ENCODE assay signal across 12 cellular contexts in genomic region chr1:52567943-52568342, GRCh38. TPM values are rescaled to one million over a fixed set of nuclear protein-coding genes. Genes with fewer than 3 reads are reported as not detected.
DNase-seq lines count a peak whose midpoint lies in the region; ATAC-seq, FAIRE-seq and TF ChIP-seq lines count a peak whose summit lies in the region.
"Had no signal": no experiment of that assay in that cellular context is flagged by ENCODE, and none has a peak within 500 bp of the region (broad histone marks: within the 10 kb centered on the region; RNA-seq: fewer than 3 reads in every experiment).

No MANE protein-coding gene starts in this region.

- no peaks in the 10 kb centered on the region for H3K27me3 ChIP-seq in breast epithelium
- H3K27me3 ChIP-seq in HepG2 (ENCODE audit: control insufficient read depth in 1 of 2, insufficient read depth in 2 of 2, low read length in 2 of 2): no peaks in the 10 kb centered on the region; a peak in 1 of 5 replicates
- H3K27me3 ChIP-seq in body of pancreas: no peaks in the 10 kb centered on the region
- H3K27me3 ChIP-seq: right lobe of liver had no signal

- H3K4me3 Mint-ChIP-seq in MCF 10A (ENCODE audit: unreplicated experiment): no peak overlapping the region
- H3K4me3 Mint-ChIP-seq in activated B cell treated with CpG ODN at 0.5 μM for 24 hours: no peak overlapping the region
- no peak overlapping the region for H3K4me3 Mint-ChIP-seq in activated CD4-positive, alpha-beta memory T cell treated with anti-CD3 and anti-CD28 coated beads for 36 hours
- H3K4me3 Mint-ChIP-seq: activated naive CD4-positive, alpha-beta T cell treated with anti-CD3 and anti-CD28 coated beads for 36 hours had no signal

- ATAC-seq in activated B cell treated with CpG ODN at 0.5 μM for 24 hours (ENCODE audit: low read depth) (no peak), HepG2 (peak; percentile 29; the same call in 1 of the 3 replicates), body of pancreas (no peak), GM21526 (IDR thresholded peaks at IDR 0.05; ENCODE audit: low FRiP score, unreplicated experiment) (no peak)

- H3K79me2 ChIP-seq in HepG2 (ENCODE audit: insufficient read depth, low read length): no peaks in the 10 kb centered on the region

- H3K4me2 ChIP-seq in HepG2 (ENCODE audit: low read depth, low read length): no peak overlapping the region

- H3K36me3 Mint-ChIP-seq in MCF 10A (ENCODE audit: insufficient read depth, unreplicated experiment): no peaks in the 10 kb centered on the region
- no peaks in the 10 kb centered on the region for H3K36me3 Mint-ChIP-seq in activated B cell treated with CpG ODN at 0.5 μM for 24 hours (ENCODE audit: low read depth)
- H3K36me3 Mint-ChIP-seq in activated CD4-positive, alpha-beta memory T cell treated with anti-CD3 and anti-CD28 coated beads for 36 hours: no peaks in the 10 kb centered on the region

- WGBS in HepG2 (ENCODE audit: low lambda C conversion rate): 34% methylated on average over 5 of the region's 5 CpGs
- 59% methylated on average over 5 of the region's 5 CpGs for WGBS in body of pancreas, 2 donors

- H3K27ac ChIP-seq in breast epithelium (no peak overlapping the region), HepG2 (ENCODE audit: extremely low read length, insufficient read depth, low read length) (no peak overlapping the region), body of pancreas (no peak overlapping the region)
- H3K27ac ChIP-seq: right lobe of liver had no signal

- no peak overlapping the region for H3K9ac ChIP-seq in HepG2 (ENCODE audit: insufficient read depth, low read depth, low read length)

- H3K9me3 ChIP-seq in breast epithelium (no peaks in the 10 kb centered on the region), HepG2 (ENCODE audit: low read length) (no peaks in the 10 kb centered on the region), body of pancreas (no peaks in the 10 kb centered on the region)
- H3K9me3 ChIP-seq: right lobe of liver had no signal

- no peaks in the 10 kb centered on the region for H3K27me3 Mint-ChIP-seq in MCF 10A (ENCODE audit: insufficient read depth, unreplicated experiment)
- H3K27me3 Mint-ChIP-seq in activated B cell treated with CpG ODN at 0.5 μM for 24 hours: no peaks in the 10 kb centered on the region
- H3K27me3 Mint-ChIP-seq in activated CD4-positive, alpha-beta memory T cell treated with anti-CD3 and anti-CD28 coated beads for 36 hours: no peaks in the 10 kb centered on the region

- H3K27ac Mint-ChIP-seq in MCF 10A (ENCODE audit: low read depth, unreplicated experiment) (peak overlapping the region; percentile 6), activated B cell treated with CpG ODN at 0.5 μM for 24 hours (peak overlapping the region; percentile 3)
- H3K27ac Mint-ChIP-seq in activated CD4-positive, alpha-beta memory T cell treated with anti-CD3 and anti-CD28 coated beads for 36 hours: no peak overlapping the region
- H3K27ac Mint-ChIP-seq: activated naive CD4-positive, alpha-beta T cell treated with anti-CD3 and anti-CD28 coated beads for 36 hours had no signal

- POLR2A ChIA-PET in MCF 10A (lab: Yijun Ruan, JAX) (interaction anchor here (0.6 to 3.2 kb wide), 6 partner anchors 10 to 61 kb away, joined by 3 to 16 read pairs (median 4); partner anchors contain the start of gene TUT4), activated B cell treated with CpG ODN at 0.5 μM for 24 hours (lab: Charles Lee) (interaction anchor here (0.6 to 0.9 kb wide), 4 partner anchors 15 to 100 kb away, joined by 3 to 5 read pairs (median 4); partner anchors contain the start of gene TUT4), HepG2 (lab: Yijun Ruan, JAX) (interaction anchor here (1.9 kb wide), 1 partner anchor 15 kb away, joined by 7 read pairs; the partner anchor contains the start of gene TUT4)
- POLR2A ChIA-PET in activated CD4-positive, alpha-beta memory T cell treated with anti-CD3 and anti-CD28 coated beads for 36 hours (lab: Charles Lee): interaction anchor here (1.8 kb wide), 1 partner anchor 14 kb away, joined by 5 read pairs; no protein-coding TSS in a partner anchor

- CTCF ChIA-PET in MCF 10A (lab: Yijun Ruan, JAX) (interaction anchor here (1.1 kb wide), 1 partner anchor 105 kb away, joined by 5 read pairs; no protein-coding TSS in a partner anchor), activated B cell treated with CpG ODN at 0.5 μM for 24 hours (lab: Charles Lee) (no interaction called here), HepG2 (lab: Yijun Ruan, JAX; ENCODE audit: low intra/inter-chr PET ratio, low total read pairs) (no interaction called here)
- CTCF ChIA-PET in activated CD4-positive, alpha-beta memory T cell treated with anti-CD3 and anti-CD28 coated beads for 36 hours (lab: Charles Lee): interaction anchor here (1.0 kb wide), 1 partner anchor 119 kb away, joined by 3 read pairs; no protein-coding TSS in a partner anchor

- no peak for FAIRE-seq in HepG2 (lab: Jason Lieb, UNC)
- FAIRE-seq: H54 had no signal

- H3K36me3 ChIP-seq in breast epithelium: no peaks in the 10 kb centered on the region
- H3K36me3 ChIP-seq in HepG2 (replicated peaks in 1 of 2; ENCODE audit: control insufficient read depth in 1 of 2, insufficient read depth in 2 of 2, low read length in 2 of 2): no peaks in the 10 kb centered on the region
- no peaks in the 10 kb centered on the region for H3K36me3 ChIP-seq in body of pancreas (replicated peaks in 1 of 2; ENCODE audit: insufficient read depth in 1 of 2, low read depth in 2 of 2)
- H3K36me3 ChIP-seq: right lobe of liver had no signal

- BruUV-seq in MCF 10A (replicated peaks; lab: Mats Ljungman, UMichigan) (no TSS peak), HepG2 (replicated peaks; lab: Mats Ljungman, UMichigan) (no TSS peak)

- TF ChIP-seq CTCF in MCF 10A (IDR thresholded peaks at IDR 0.05; ENCODE audit: unreplicated experiment): no peak
- no peak for TF ChIP-seq CTCF in breast epithelium (IDR thresholded peaks at IDR 0.05)
- no peak for TF ChIP-seq CTCF in activated B cell treated with CpG ODN at 0.5 μM for 24 hours (IDR thresholded peaks at IDR 0.05)
- no peak for TF ChIP-seq CTCF in HepG2 (CRISPR knock-in tag; IDR thresholded peaks at IDR 0.05)
- no peak for TF ChIP-seq CTCF in body of pancreas (IDR thresholded peaks at IDR 0.05)

- in situ Hi-C loops in HepG2 (cut with HindIII; ENCODE audit: extremely low pct_ligation_motif_present, low pct_unique_long_range_greater_than_20kb): no loop called here

- H3K4me3 ChIP-seq in breast epithelium: no peak overlapping the region
- H3K4me3 ChIP-seq in HepG2 (replicated peaks in 1 of 3; ENCODE audit: insufficient read depth in 1 of 3, low read depth in 2 of 3, low read length in 3 of 3): no peak overlapping the region
- H3K4me3 ChIP-seq in body of pancreas: no peak overlapping the region
- H3K4me3 ChIP-seq: right lobe of liver had no signal

- H3K9me3 Mint-ChIP-seq in MCF 10A (ENCODE audit: unreplicated experiment) (no peaks in the 10 kb centered on the region), activated B cell treated with CpG ODN at 0.5 μM for 24 hours (no peaks in the 10 kb centered on the region)
- no peaks in the 10 kb centered on the region for H3K9me3 Mint-ChIP-seq in activated CD4-positive, alpha-beta memory T cell treated with anti-CD3 and anti-CD28 coated beads for 36 hours
- H3K9me3 Mint-ChIP-seq: activated naive CD4-positive, alpha-beta T cell treated with anti-CD3 and anti-CD28 coated beads for 36 hours had no signal

- H2AFZ ChIP-seq in HepG2 (ENCODE audit: low read length): no peak overlapping the region

- H4K20me1 ChIP-seq in HepG2 (ENCODE audit: insufficient read depth, low read length): no peaks in the 10 kb centered on the region

- DNase-seq in MCF 10A (ENCODE audit: unreplicated experiment): no peak
- no peak for DNase-seq in breast epithelium (ENCODE audit: low spot score in 2 of 2)
- DNase-seq in activated B cell treated with CpG ODN at 0.5 μM for 24 hours: no peak
- no peak for DNase-seq in HepG2 (ENCODE audit: low spot score)
- no peak for DNase-seq in body of pancreas
- no peak for DNase-seq in NCI-H345 treated with DMSO at 0.1 percent for 48 hours (lab: John Stamatoyannopoulos, UW; ENCODE audit: unreplicated experiment)
- DNase-seq in activated CD4-positive, alpha-beta memory T cell treated with anti-CD3 and anti-CD28 coated beads for 36 hours: no peak
- DNase-seq: activated naive CD4-positive, alpha-beta T cell treated with anti-CD3 and anti-CD28 coated beads for 36 hours; NCI-H1930; right lobe of liver had no signal

- no peak for TF ChIP-seq POLR2A in breast epithelium (IDR thresholded peaks at IDR 0.05)
- TF ChIP-seq POLR2A in HepG2 (IDR thresholded peaks at IDR 0.05; ENCODE audit: insufficient read depth in 1 of 2, low read depth in 2 of 2, low read length in 2 of 2): no peak
- TF ChIP-seq POLR2A in body of pancreas (IDR thresholded peaks at IDR 0.05): no peak

- no peaks in the 10 kb centered on the region for H3K4me1 Mint-ChIP-seq in MCF 10A (ENCODE audit: insufficient read depth, unreplicated experiment)
- H3K4me1 Mint-ChIP-seq in activated B cell treated with CpG ODN at 0.5 μM for 24 hours: peaks cover 32% of the 10 kb centered on the region
- peaks cover 5% of the 10 kb centered on the region for H3K4me1 Mint-ChIP-seq in activated CD4-positive, alpha-beta memory T cell treated with anti-CD3 and anti-CD28 coated beads for 36 hours (ENCODE audit: low read depth)

- intact Hi-C loops in MCF 10A (cut with micrococcal nuclease): no loop called here
- intact Hi-C loops in breast epithelium (cut with DNase I; ENCODE audit: low total_unique reads): no loop called here
- intact Hi-C loops in activated B cell treated with CpG ODN at 0.5 μM for 24 hours (cut with micrococcal nuclease): loop anchor here (5.0 kb wide), 2 partner anchors 34 to 36 kb away; partner anchors contain the start of gene GPX7
- intact Hi-C loops in HepG2 (cut with micrococcal nuclease; ENCODE audit: unreplicated experiment): no loop called here
- intact Hi-C loops in body of pancreas (cut with DNase I): no loop called here
- intact Hi-C loops in activated CD4-positive, alpha-beta memory T cell treated with anti-CD3 and anti-CD28 coated beads for 36 hours (cut with micrococcal nuclease): no loop called here

- TF ChIP-seq RAD21 in HepG2 (CRISPR knock-in tag; IDR thresholded peaks at IDR 0.05): no peak

- TF ChIP-seq EP300 in HepG2 (IDR thresholded peaks at IDR 0.05; ENCODE audit: low read depth in 2 of 2, low read length in 2 of 2): no peak
- no peak for TF ChIP-seq EP300 in HepG2 (CRISPR knock-in tag; IDR thresholded peaks at IDR 0.05; ENCODE audit: borderline replicate concordance)

- H3K4me1 ChIP-seq in breast epithelium: no peaks in the 10 kb centered on the region
- peaks cover 10% of the 10 kb centered on the region for H3K4me1 ChIP-seq in HepG2 (ENCODE audit: insufficient read depth, low read length)
- no peaks in the 10 kb centered on the region for H3K4me1 ChIP-seq in body of pancreas
- H3K4me1 ChIP-seq: right lobe of liver had no signal

RNA-seq across cellular contexts. Expression of gene TUT4, which starts 15.1 kb away (rescaled TPM):
- total RNA-seq in MCF 10A (2022): 83.8 and 90.7 TPM in 2 replicates
- 10 to 100 TPM; 44.2 to 85.3 (median 68.8) TPM for total RNA-seq in breast epithelium
- 143 and 158 TPM in 2 replicates for total RNA-seq in activated B cell treated with CpG ODN at 0.5 μM for 24 hours
- total RNA-seq in HepG2 (2016; rRNA removed; fragmentation: Illumina TruSeq; extraction: Trizol): 44.7 and 47.8 TPM in 2 replicates
- 31.1 and 33.0 TPM in 2 replicates for total RNA-seq in HepG2 (2016; cell fraction: cytosol; rRNA removed; fragmentation: Illumina TruSeq; extraction: Trizol; ENCODE audit: low read depth)
- 42.5 and 43.3 TPM in 2 replicates for total RNA-seq in HepG2 (2016; cell fraction: insoluble cytoplasmic fraction; rRNA removed; fragmentation: Illumina TruSeq; extraction: Trizol)
- 26.5 and 32.0 TPM in 2 replicates for total RNA-seq in HepG2 (2016; cell fraction: membrane; rRNA removed; fragmentation: Illumina TruSeq; extraction: Trizol)
- total RNA-seq in HepG2 (2016; cell fraction: nucleus; rRNA removed; fragmentation: Illumina TruSeq; extraction: Trizol): 84.6 and 87.9 TPM in 2 replicates
- polyA plus RNA-seq in HepG2 (2011; rRNA removed): 52.8 and 53.5 TPM in 2 replicates
- 17.7 and 21.7 TPM in 2 replicates for polyA plus RNA-seq in HepG2 (2011; cell fraction: cytosol; rRNA removed)
- polyA plus RNA-seq in HepG2 (2011; cell fraction: nucleus; rRNA removed): 158 and 159 TPM in 2 replicates
- polyA plus RNA-seq in HepG2 (2012): 49.2 and 50.3 TPM in 2 replicates
- polyA plus RNA-seq in HepG2 (2016; cell fraction: cytosol; fragmentation: Illumina TruSeq; extraction: Trizol; ENCODE audit: low read depth): 1.9 and 2.0 TPM in 2 replicates
- 40.8 and 44.0 TPM in 2 replicates for polyA plus RNA-seq in HepG2 (2016; cell fraction: insoluble cytoplasmic fraction; fragmentation: Illumina TruSeq; extraction: Trizol; ENCODE audit: low read depth)
- polyA plus RNA-seq in HepG2 (2016; cell fraction: membrane; fragmentation: Illumina TruSeq; extraction: Trizol; ENCODE audit: low read depth): 5.7 and 9.2 TPM in 2 replicates
- 169 and 172 TPM in 2 replicates for polyA plus RNA-seq in HepG2 (2016; cell fraction: nucleus; fragmentation: Illumina TruSeq; extraction: Trizol; ENCODE audit: insufficient read depth, low read depth)
- 33.2 and 43.4 TPM in 2 replicates for polyA minus RNA-seq in HepG2 (2011; rRNA and poly(A)+ RNA removed; ENCODE audit: low replicate concordance)
- 22.4 and 27.4 TPM in 2 replicates for polyA minus RNA-seq in HepG2 (2011; cell fraction: cytosol; rRNA and poly(A)+ RNA removed)
- polyA minus RNA-seq in HepG2 (2011; cell fraction: nucleus; rRNA and poly(A)+ RNA removed): 128 and 167 TPM in 2 replicates
- 10 to 100 TPM; 41.8 to 59.3 TPM for total RNA-seq in body of pancreas
- 10 to 100 TPM; 54.6 to 62.1 TPM for total RNA-seq in activated CD4-positive, alpha-beta memory T cell treated with anti-CD3 and anti-CD28 coated beads for 36 hours

RNA-seq across cellular contexts. Expression of gene GPX7, which starts 34.2 kb away (rescaled TPM):
- not detected in 2 replicates for total RNA-seq in MCF 10A (2022)
- total RNA-seq in breast epithelium: 10 to 100 TPM; 17.8 to 24.7 (median 20.3) TPM
- total RNA-seq in activated B cell treated with CpG ODN at 0.5 μM for 24 hours: 20.9 and 22.4 TPM in 2 replicates
- total RNA-seq in HepG2 (2016; rRNA removed; fragmentation: Illumina TruSeq; extraction: Trizol): 10.5 and 14.1 TPM in 2 replicates
- total RNA-seq in HepG2 (2016; cell fraction: cytosol; rRNA removed; fragmentation: Illumina TruSeq; extraction: Trizol; ENCODE audit: low read depth): 8.7 and 9.3 TPM in 2 replicates
- 9.7 and 15.2 TPM in 2 replicates for total RNA-seq in HepG2 (2016; cell fraction: insoluble cytoplasmic fraction; rRNA removed; fragmentation: Illumina TruSeq; extraction: Trizol)
- 13.8 and 16.2 TPM in 2 replicates for total RNA-seq in HepG2 (2016; cell fraction: membrane; rRNA removed; fragmentation: Illumina TruSeq; extraction: Trizol)
- 10.8 and 12.2 TPM in 2 replicates for total RNA-seq in HepG2 (2016; cell fraction: nucleus; rRNA removed; fragmentation: Illumina TruSeq; extraction: Trizol)
- polyA plus RNA-seq in HepG2 (2011; rRNA removed): 16.2 and 17.2 TPM in 2 replicates
- polyA plus RNA-seq in HepG2 (2011; cell fraction: cytosol; rRNA removed): 16.8 and 17.0 TPM in 2 replicates
- polyA plus RNA-seq in HepG2 (2011; cell fraction: nucleus; rRNA removed): 8.6 and 8.7 TPM in 2 replicates
- polyA plus RNA-seq in HepG2 (2012): 6.8 and 8.6 TPM in 2 replicates
- polyA plus RNA-seq in HepG2 (2016; cell fraction: cytosol; fragmentation: Illumina TruSeq; extraction: Trizol; ENCODE audit: low read depth): 11.6 and 12.7 TPM in 2 replicates
- 11.0 and 12.6 TPM in 2 replicates for polyA plus RNA-seq in HepG2 (2016; cell fraction: insoluble cytoplasmic fraction; fragmentation: Illumina TruSeq; extraction: Trizol; ENCODE audit: low read depth)
- polyA plus RNA-seq in HepG2 (2016; cell fraction: membrane; fragmentation: Illumina TruSeq; extraction: Trizol; ENCODE audit: low read depth): 14.9 and 18.3 TPM in 2 replicates
- polyA plus RNA-seq in HepG2 (2016; cell fraction: nucleus; fragmentation: Illumina TruSeq; extraction: Trizol; ENCODE audit: insufficient read depth, low read depth): 22.5 and 22.7 TPM in 2 replicates
- polyA minus RNA-seq in HepG2 (2011; rRNA and poly(A)+ RNA removed; ENCODE audit: low replicate concordance): 14.0 TPM in 1 of 2 replicates, not detected in the other
- 7.2 and 8.1 TPM in 2 replicates for polyA minus RNA-seq in HepG2 (2011; cell fraction: cytosol; rRNA and poly(A)+ RNA removed)
- 3.7 and 3.9 TPM in 2 replicates for polyA minus RNA-seq in HepG2 (2011; cell fraction: nucleus; rRNA and poly(A)+ RNA removed)
- 10 to 100 TPM in 1 of 2 donors, 1 to 10 TPM in 1; 9.6 to 22.1 TPM for total RNA-seq in body of pancreas
- 10 to 100 TPM; 19.9 to 20.6 TPM for total RNA-seq in activated CD4-positive, alpha-beta memory T cell treated with anti-CD3 and anti-CD28 coated beads for 36 hours

Comparison
In these comparisons a context has a peak if more than half of its experiments do, and no peak if none do; other contexts are left out.
1. CTCF ChIA-PET loops: an anchor here in MCF 10A (1.1 kb wide) and activated CD4-positive, alpha-beta memory T cell treated with anti-CD3 and anti-CD28 coated beads for 36 hours (1.0 kb wide); none called in activated B cell treated with CpG ODN at 0.5 μM for 24 hours and HepG2.